In the genomic region with DNA sequence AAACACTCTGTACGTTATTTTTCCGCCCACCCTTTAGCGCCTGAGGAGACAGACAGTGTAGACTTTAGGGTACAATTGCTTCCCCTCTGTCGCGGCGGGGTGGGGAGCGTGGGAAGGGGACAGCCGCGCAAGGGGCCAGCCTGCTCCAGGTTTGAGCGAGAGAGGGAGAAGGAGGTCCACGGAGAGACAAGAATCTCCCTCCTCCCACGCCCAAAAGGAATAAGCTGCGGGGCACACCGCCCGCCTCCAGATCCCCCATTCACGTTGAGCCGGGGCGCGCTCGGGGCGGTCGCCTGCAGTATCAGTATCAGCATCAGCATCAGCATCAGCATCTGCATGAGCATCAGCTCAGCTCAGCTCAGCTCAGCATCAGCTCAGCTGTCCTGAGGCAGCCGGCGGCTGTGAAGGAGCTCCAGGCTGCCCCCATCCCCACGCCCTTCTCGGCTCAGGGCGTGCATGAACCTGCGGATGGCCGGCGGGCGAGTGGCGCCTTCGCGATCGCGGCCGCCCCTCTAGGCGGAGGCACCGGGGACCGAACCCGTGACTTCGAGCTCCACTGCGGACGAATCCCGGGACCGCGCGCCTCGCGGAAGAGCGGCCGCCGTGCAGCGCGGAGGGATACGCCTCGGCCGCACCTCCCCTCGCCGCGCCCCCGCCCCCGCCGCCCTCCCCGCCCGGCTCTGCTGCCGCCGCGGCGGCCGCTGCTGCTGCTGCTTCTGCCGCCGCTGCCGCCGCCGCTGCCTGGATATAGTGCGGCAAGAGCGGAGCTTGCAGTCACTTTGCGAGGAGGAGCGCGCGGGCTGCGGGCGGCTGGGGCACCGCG, we compare ENCODE assay signal across 8 cellular contexts. TPM values are rescaled to one million over a fixed set of nuclear protein-coding genes. Genes with fewer than 3 reads are reported as not detected.
DNase-seq lines count a peak whose midpoint lies in the region; TF ChIP-seq lines count a peak whose summit lies in the region.

A gene (plus strand): TSS at position 777 of the 823 bp plus-strand sequence.

- 3% methylated on average over 86 of the region's 86 CpGs for WGBS in liver

- intact Hi-C loops in dorsolateral prefrontal cortex (cut with DNase I): loop anchor here (2.0 to 10.0 kb wide), 3 partner anchors 99 to 374 kb away; no protein-coding TSS in a partner anchor

- H3K4me3 ChIP-seq in dorsolateral prefrontal cortex: peak within 1 kb of the TSS; percentile 63 to 93 (median 80)
- peak within 1 kb of the TSS in 2 of 3 donors; percentile 51 to 53 for H3K4me3 ChIP-seq in liver (ENCODE audit: low read depth in 1 of 3, low read length in 3 of 3)

- no peak for TF ChIP-seq RAD21 in liver (IDR thresholded peaks at IDR 0.05)

- TF ChIP-seq CTCF in dorsolateral prefrontal cortex (IDR thresholded peaks at IDR 0.05 in 54 of 56, conservative IDR thresholded peaks at IDR 0.05 in 2 of 56; ENCODE audit: low read depth in 1 of 56, partially characterized antibody in 56 of 56) (peak in 13 of 56 donors; percentile 6 to 58 (median 24)), liver (IDR thresholded peaks at IDR 0.05; ENCODE audit: low read depth, low read length, missing input control) (no peak)

- H3K9ac ChIP-seq in liver (ENCODE audit: low read depth in 1 of 2, low read length in 2 of 2): no peak within 1 kb of the TSS

- H3K36me3 ChIP-seq in liver (ENCODE audit: control insufficient read depth in 4 of 4, insufficient read depth in 3 of 4, low read depth in 1 of 4, low read length in 3 of 4): no peaks in the 10 kb centered on the region

- no peaks in the 10 kb centered on the region for H3K9me3 ChIP-seq in liver (ENCODE audit: control insufficient read depth in 4 of 4, low read length in 3 of 4)

- DNase-seq in NCI-H345 (lab: John Stamatoyannopoulos, UW) (peak; percentile 84), NCI-H345 treated with DMSO at 0.1 percent for 48 hours (lab: John Stamatoyannopoulos, UW; ENCODE audit: unreplicated experiment) (no peak), NCI-H2029 treated with DMSO at 0.1 percent for 48 hours (lab: John Stamatoyannopoulos, UW) (peak; percentile 53), dorsolateral prefrontal cortex (peak; percentile 17 to 85 (median 78)), OCI-M2 (lab: John Stamatoyannopoulos, UW; ENCODE audit: unreplicated experiment) (no peak)
- peak; percentile 45 for DNase-seq in activated CD4-positive, alpha-beta T cell treated with anti-CD3 and anti-CD28 coated beads, Interleukin-2, amount 50 U/mL, for 1 hour
- DNase-seq in stimulated activated CD4-positive, alpha-beta T cell treated with anti-CD3 and anti-CD28 coated beads, Interleukin-2, amount 100 ng/mL, for 48 hours: peak; percentile 36 to 61

- H3K27me3 ChIP-seq in dorsolateral prefrontal cortex (no peaks in the 10 kb centered on the region), liver (ENCODE audit: control insufficient read depth in 4 of 4, insufficient read depth in 4 of 4, low read length in 3 of 4) (peaks cover 0 to 12% (median 6%) of the 10 kb centered on the region in 4 donors)

- peaks cover 0 to 10% (median 3%) of the 10 kb centered on the region in 4 donors for H3K4me1 ChIP-seq in liver (ENCODE audit: control insufficient read depth in 4 of 4, insufficient read depth in 4 of 4, low read length in 3 of 4)

- H3K27ac ChIP-seq in dorsolateral prefrontal cortex (peak within 1 kb of the TSS; percentile 70 to 96 (median 89)), liver (ENCODE audit: low read depth in 1 of 2, low read length in 2 of 2) (no peak within 1 kb of the TSS)

TF ChIP-seq in liver, 16 proteins besides CTCF, POLR2A, EP300 and RAD21:
- TF ChIP-seq, protein P1, sequence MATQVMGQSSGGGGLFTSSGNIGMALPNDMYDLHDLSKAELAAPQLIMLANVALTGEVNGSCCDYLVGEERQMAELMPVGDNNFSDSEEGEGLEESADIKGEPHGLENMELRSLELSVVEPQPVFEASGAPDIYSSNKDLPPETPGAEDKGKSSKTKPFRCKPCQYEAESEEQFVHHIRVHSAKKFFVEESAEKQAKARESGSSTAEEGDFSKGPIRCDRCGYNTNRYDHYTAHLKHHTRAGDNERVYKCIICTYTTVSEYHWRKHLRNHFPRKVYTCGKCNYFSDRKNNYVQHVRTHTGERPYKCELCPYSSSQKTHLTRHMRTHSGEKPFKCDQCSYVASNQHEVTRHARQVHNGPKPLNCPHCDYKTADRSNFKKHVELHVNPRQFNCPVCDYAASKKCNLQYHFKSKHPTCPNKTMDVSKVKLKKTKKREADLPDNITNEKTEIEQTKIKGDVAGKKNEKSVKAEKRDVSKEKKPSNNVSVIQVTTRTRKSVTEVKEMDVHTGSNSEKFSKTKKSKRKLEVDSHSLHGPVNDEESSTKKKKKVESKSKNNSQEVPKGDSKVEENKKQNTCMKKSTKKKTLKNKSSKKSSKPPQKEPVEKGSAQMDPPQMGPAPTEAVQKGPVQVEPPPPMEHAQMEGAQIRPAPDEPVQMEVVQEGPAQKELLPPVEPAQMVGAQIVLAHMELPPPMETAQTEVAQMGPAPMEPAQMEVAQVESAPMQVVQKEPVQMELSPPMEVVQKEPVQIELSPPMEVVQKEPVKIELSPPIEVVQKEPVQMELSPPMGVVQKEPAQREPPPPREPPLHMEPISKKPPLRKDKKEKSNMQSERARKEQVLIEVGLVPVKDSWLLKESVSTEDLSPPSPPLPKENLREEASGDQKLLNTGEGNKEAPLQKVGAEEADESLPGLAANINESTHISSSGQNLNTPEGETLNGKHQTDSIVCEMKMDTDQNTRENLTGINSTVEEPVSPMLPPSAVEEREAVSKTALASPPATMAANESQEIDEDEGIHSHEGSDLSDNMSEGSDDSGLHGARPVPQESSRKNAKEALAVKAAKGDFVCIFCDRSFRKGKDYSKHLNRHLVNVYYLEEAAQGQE (IDR thresholded peaks at IDR 0.05): no peak
- no peak for TF ChIP-seq HNF4A (conservative IDR thresholded peaks at IDR 0.05)
- no peak for TF ChIP-seq HNF4G (IDR thresholded peaks at IDR 0.05)
- TF ChIP-seq EGR1 (IDR thresholded peaks at IDR 0.05; ENCODE audit: low read depth in 2 of 2): no peak
- TF ChIP-seq, protein P2, sequence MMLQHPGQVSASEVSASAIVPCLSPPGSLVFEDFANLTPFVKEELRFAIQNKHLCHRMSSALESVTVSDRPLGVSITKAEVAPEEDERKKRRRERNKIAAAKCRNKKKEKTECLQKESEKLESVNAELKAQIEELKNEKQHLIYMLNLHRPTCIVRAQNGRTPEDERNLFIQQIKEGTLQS (IDR thresholded peaks at IDR 0.05): no peak

RNA-seq across cellular contexts. Expression of the gene that starts here (rescaled TPM):
- total RNA-seq in dorsolateral prefrontal cortex: 100 to 1,000 TPM; 102 to 293 (median 180) TPM
- under 1 TPM; 0.25 to 0.51 TPM for total RNA-seq in liver
- polyA plus RNA-seq in liver: under 1 TPM; 0.06 to 0.23 TPM

Comparison
In these comparisons a context has a peak if more than half of its experiments do, and no peak if none do; other contexts are left out.
1. RNA of the gene that starts here (total RNA-seq): 102 to 293 TPM in dorsolateral prefrontal cortex; 0.25 to 0.51 TPM in liver; every median in the first group is over 10 times any median in the second.
2. DNase-seq: peak in NCI-H345 (single experiment), NCI-H2029 treated with DMSO at 0.1 percent for 48 hours (single experiment), activated CD4-positive, alpha-beta T cell treated with anti-CD3 and anti-CD28 coated beads, Interleukin-2, amount 50 U/mL, for 1 hour (single experiment), dorsolateral prefrontal cortex (10 of 10) and stimulated activated CD4-positive, alpha-beta T cell treated with anti-CD3 and anti-CD28 coated beads, Interleukin-2, amount 100 ng/mL, for 48 hours (2 of 2); none in NCI-H345 treated with DMSO at 0.1 percent for 48 hours (single experiment) and OCI-M2 (single experiment).
3. H3K27ac ChIP-seq: peak in dorsolateral prefrontal cortex (59 of 59); none in liver (0 of 2).